In genomic region chr1:244881552-244882280, GRCh38 we compare ENCODE assay signal across 23 cellular contexts.
"Had no signal": no experiment of that assay in that cellular context is flagged by ENCODE, and none has a peak within 500 bp of the region (broad histone marks: within the 10 kb centered on the region; RNA-seq: fewer than 3 reads in every experiment).

No MANE protein-coding gene starts in this region.

- H3K9me3 ChIP-seq: adrenal gland, heart left ventricle, testis, vagina had no signal

- H3K27me3 ChIP-seq: adrenal gland, heart left ventricle, testis, vagina had no signal

- ATAC-seq: activated T-cell treated with anti-CD3 and anti-CD28 coated beads, Interleukin-2, amount 50 U/mL, for 4 hours; heart left ventricle; left lobe of liver had no signal

- FAIRE-seq: astrocyte, colon, kidney had no signal

- H3K4me1 ChIP-seq: adrenal gland, heart left ventricle, vagina had no signal

- H3K27ac ChIP-seq: adrenal gland, heart left ventricle, testis, vagina had no signal

- H3K36me3 ChIP-seq: adrenal gland, heart left ventricle, vagina had no signal

- H3K4me3 ChIP-seq: adrenal gland, heart left ventricle, testis, vagina had no signal

- DNase-seq: activated B cell treated with CpG ODN at 0.5 μM for 24 hours; activated CD4-positive, alpha-beta T cell treated with anti-CD3 and anti-CD28 coated beads for 4 hours; activated CD4-positive, alpha-beta T cell treated with anti-CD3 and anti-CD28 coated beads, Interleukin-2, amount 50 U/mL, for 48 hours; activated CD8-positive, alpha-beta memory T cell treated with anti-CD3 and anti-CD28 coated beads, Interleukin-2, amount 50 U/mL, for 48 hours; activated naive CD4-positive, alpha-beta T cell; activated T-cell treated with anti-CD3 and anti-CD28 coated beads, Interleukin-2, amount 50 U/mL, for 4 hours; adrenal gland; central memory CD4-positive, alpha-beta T cell; heart left ventricle; kidney; midbrain; occipital lobe; posterior cingulate gyrus; retina; stimulated activated CD4-positive, alpha-beta T cell treated with anti-CD3 and anti-CD28 coated beads, Interleukin-2, amount 100 ng/mL, for 48 hours; stimulated activated CD8-positive, alpha-beta memory T cell treated with anti-CD3 and anti-CD28 coated beads, Interleukin-4, amount 100 ng/mL, for 48 hours; stimulated activated naive CD4-positive, alpha-beta T cell; T-helper 9 cell; testis had no signal
